ENCODE assay signal across 43 cellular contexts in genomic region chrX:125287282-125287681, GRCh38. TPM values are rescaled to one million over a fixed set of nuclear protein-coding genes. Genes with fewer than 3 reads are reported as not detected.
"Had no signal": no experiment of that assay in that cellular context is flagged by ENCODE, and none has a peak within 500 bp of the region (broad histone marks: within the 10 kb centered on the region; RNA-seq: fewer than 3 reads in every experiment).

No MANE protein-coding gene starts in this region.

- ATAC-seq: activated naive CD4-positive, alpha-beta T cell treated with anti-CD3 and anti-CD28 coated beads, Interleukin-2, amount 50 U/mL, for 72 hours; activated naive CD8-positive, alpha-beta T cell treated with anti-CD3 and anti-CD28 coated beads, Interleukin-2, amount 50 U/mL, for 24 hours; activated T-cell treated with anti-CD3 and anti-CD28 coated beads, Interleukin-2, amount 50 U/mL, for 4 hours; activated T-cell treated with anti-CD3 and anti-CD28 coated beads, Interleukin-2, amount 50 U/mL, for 72 hours; activated T-helper 17 cell treated with anti-CD3 and anti-CD28 coated beads, Interleukin-2, amount 50 U/mL, for 72 hours; body of pancreas had no signal

- H3K36me3 Mint-ChIP-seq: activated naive CD4-positive, alpha-beta T cell treated with anti-CD3 and anti-CD28 coated beads, Interleukin-2, amount 10 ng/mL, durations not matched to agents 7 days and 5 days; activated naive CD4-positive, alpha-beta T cell treated with anti-CD3 and anti-CD28 coated beads, Interleukin-2, amount 50 U/mL, for 24 hours; activated naive CD4-positive, alpha-beta T cell treated with anti-CD3 and anti-CD28 coated beads, Interleukin-2, amount 50 U/mL, for 72 hours; activated naive CD8-positive, alpha-beta T cell; activated naive CD8-positive, alpha-beta T cell treated with anti-CD3 and anti-CD28 coated beads for 36 hours; activated naive CD8-positive, alpha-beta T cell treated with anti-CD3 and anti-CD28 coated beads, Interleukin-2, amount 10 ng/mL, durations not matched to agents 7 days and 5 days; brain had no signal

- H3K4me3 ChIP-seq: adrenal gland, ascending aorta, body of pancreas, breast epithelium, cardiac muscle cell had no signal

- H3K9me3 ChIP-seq: adrenal gland, ascending aorta, body of pancreas, breast epithelium had no signal

- DNase-seq: activated effector memory CD4-positive, alpha-beta T cell treated with anti-CD3 and anti-CD28 coated beads, Interleukin-2, amount 50 U/mL, for 16 hours; activated effector memory CD4-positive, alpha-beta T cell treated with Interleukin-2 at 50 U/mL for 16 hours; activated gamma-delta T cell; activated gamma-delta T cell treated with Interleukin-2 at 50 U/mL for 16 hours; activated naive CD4-positive, alpha-beta T cell; activated naive CD4-positive, alpha-beta T cell treated with anti-CD3 and anti-CD28 coated beads for 36 hours; activated naive CD4-positive, alpha-beta T cell treated with anti-CD3 and anti-CD28 coated beads, Interleukin-2, amount 10 ng/mL, durations not matched to agents 7 days and 5 days; activated naive CD4-positive, alpha-beta T cell treated with anti-CD3 and anti-CD28 coated beads, Interleukin-2, amount 50 U/mL, for 16 hours; activated naive CD4-positive, alpha-beta T cell treated with Interleukin-2 at 50 U/mL for 16 hours; activated naive CD8-positive, alpha-beta T cell treated with anti-CD3 and anti-CD28 coated beads for 36 hours; activated naive CD8-positive, alpha-beta T cell treated with anti-CD3 and anti-CD28 coated beads, Interleukin-2, amount 10 ng/mL, durations not matched to agents 7 days and 5 days; activated naive CD8-positive, alpha-beta T cell treated with anti-CD3 and anti-CD28 coated beads, Interleukin-2, amount 50 U/mL, for 24 hours; activated T-cell treated with anti-CD3 and anti-CD28 coated beads for 4 hours; activated T-cell treated with anti-CD3 and anti-CD28 coated beads, Interleukin-2, amount 50 U/mL, for 1 hour; activated T-cell treated with anti-CD3 and anti-CD28 coated beads, Interleukin-2, amount 50 U/mL, for 4 hours; activated T-cell treated with anti-CD3 and anti-CD28 coated beads, Interleukin-2, amount 50 U/mL, for 48 hours; activated T-cell treated with anti-CD3 and anti-CD28 coated beads, Interleukin-2, amount 50 U/mL, for 72 hours; adrenal gland; amniotic stem cell; amygdala; anterior cingulate cortex; body of pancreas; brain microvascular endothelial cell; caudate nucleus; central memory CD4-positive, alpha-beta T cell; cerebellar nuclear complex had no signal

- H3K27me3 Mint-ChIP-seq: activated naive CD4-positive, alpha-beta T cell treated with anti-CD3 and anti-CD28 coated beads, Interleukin-2, amount 10 ng/mL, durations not matched to agents 7 days and 5 days; activated naive CD8-positive, alpha-beta T cell; activated naive CD8-positive, alpha-beta T cell treated with anti-CD3 and anti-CD28 coated beads for 36 hours; activated naive CD8-positive, alpha-beta T cell treated with anti-CD3 and anti-CD28 coated beads, Interleukin-2, amount 10 ng/mL, durations not matched to agents 7 days and 5 days; activated naive CD8-positive, alpha-beta T cell treated with anti-CD3 and anti-CD28 coated beads, Interleukin-2, amount 50 U/mL, for 24 hours; activated T-helper 17 cell treated with anti-CD3 and anti-CD28 coated beads, Interleukin-2, amount 50 U/mL, for 72 hours; brain; central memory CD8-positive, alpha-beta T cell had no signal

- H3K27ac Mint-ChIP-seq: activated naive CD4-positive, alpha-beta T cell treated with anti-CD3 and anti-CD28 coated beads for 36 hours; activated naive CD4-positive, alpha-beta T cell treated with anti-CD3 and anti-CD28 coated beads, Interleukin-2, amount 10 ng/mL, durations not matched to agents 7 days and 5 days; activated naive CD4-positive, alpha-beta T cell treated with anti-CD3 and anti-CD28 coated beads, Interleukin-2, amount 50 U/mL, for 24 hours; activated naive CD4-positive, alpha-beta T cell treated with anti-CD3 and anti-CD28 coated beads, Interleukin-2, amount 50 U/mL, for 72 hours; activated naive CD8-positive, alpha-beta T cell; activated naive CD8-positive, alpha-beta T cell treated with anti-CD3 and anti-CD28 coated beads for 36 hours; activated naive CD8-positive, alpha-beta T cell treated with anti-CD3 and anti-CD28 coated beads, Interleukin-2, amount 10 ng/mL, durations not matched to agents 7 days and 5 days; activated naive CD8-positive, alpha-beta T cell treated with anti-CD3 and anti-CD28 coated beads, Interleukin-2, amount 50 U/mL, for 24 hours; activated T-cell treated with anti-CD3 and anti-CD28 coated beads, Interleukin-2, amount 50 U/mL, for 72 hours; activated T-helper 1 cell treated with anti-CD3 and anti-CD28 coated beads, Interleukin-12 subunit alpha, Interleukin-12 subunit beta, Interleukin-2, Interleukin-4 antibody, amounts not matched to agents 30 ng/mL and 10 ng/mL and 1 ng/mL, durations not matched to agents 14 hours and 24 hours and 36 hours; activated T-helper 17 cell treated with anti-CD3 and anti-CD28 coated beads, Interleukin-2, amount 50 U/mL, for 72 hours; activated T-helper 2 cell treated with anti-CD3 and anti-CD28 coated beads, Interferon-gamma antibody, Interleukin-2, Interleukin-4, amounts not matched to agents 10 μg/mL and 5 μg/mL and 100 μg/mL, durations not matched to agents 14 hours and 24 hours and 36 hours; brain had no signal

- H3K4me1 Mint-ChIP-seq: activated naive CD4-positive, alpha-beta T cell treated with anti-CD3 and anti-CD28 coated beads, Interleukin-2, amount 10 ng/mL, durations not matched to agents 7 days and 5 days; activated naive CD4-positive, alpha-beta T cell treated with anti-CD3 and anti-CD28 coated beads, Interleukin-2, amount 50 U/mL, for 24 hours; activated naive CD8-positive, alpha-beta T cell treated with anti-CD3 and anti-CD28 coated beads for 36 hours; activated naive CD8-positive, alpha-beta T cell treated with anti-CD3 and anti-CD28 coated beads, Interleukin-2, amount 10 ng/mL, durations not matched to agents 7 days and 5 days; activated naive CD8-positive, alpha-beta T cell treated with anti-CD3 and anti-CD28 coated beads, Interleukin-2, amount 50 U/mL, for 24 hours; activated T-helper 17 cell treated with anti-CD3 and anti-CD28 coated beads, Interleukin-2, amount 50 U/mL, for 72 hours; brain; central memory CD8-positive, alpha-beta T cell had no signal

- H3K4me3 Mint-ChIP-seq: activated naive CD4-positive, alpha-beta T cell treated with anti-CD3 and anti-CD28 coated beads for 36 hours; activated naive CD4-positive, alpha-beta T cell treated with anti-CD3 and anti-CD28 coated beads, Interleukin-2, amount 10 ng/mL, durations not matched to agents 7 days and 5 days; activated naive CD4-positive, alpha-beta T cell treated with anti-CD3 and anti-CD28 coated beads, Interleukin-2, amount 50 U/mL, for 24 hours; activated naive CD8-positive, alpha-beta T cell; activated naive CD8-positive, alpha-beta T cell treated with anti-CD3 and anti-CD28 coated beads for 36 hours; activated naive CD8-positive, alpha-beta T cell treated with anti-CD3 and anti-CD28 coated beads, Interleukin-2, amount 10 ng/mL, durations not matched to agents 7 days and 5 days; activated naive CD8-positive, alpha-beta T cell treated with anti-CD3 and anti-CD28 coated beads, Interleukin-2, amount 50 U/mL, for 24 hours; activated T-cell treated with anti-CD3 and anti-CD28 coated beads, Interleukin-2, amount 50 U/mL, for 4 hours; activated T-cell treated with anti-CD3 and anti-CD28 coated beads, Interleukin-2, amount 50 U/mL, for 72 hours; activated T-helper 1 cell treated with anti-CD3 and anti-CD28 coated beads, Interleukin-12 subunit alpha, Interleukin-12 subunit beta, Interleukin-2, Interleukin-4 antibody, amounts not matched to agents 30 ng/mL and 10 ng/mL and 1 ng/mL, durations not matched to agents 14 hours and 24 hours and 36 hours; activated T-helper 17 cell treated with anti-CD3 and anti-CD28 coated beads, Interleukin-2, amount 50 U/mL, for 72 hours; brain; central memory CD8-positive, alpha-beta T cell had no signal

- H3K9me3 Mint-ChIP-seq: activated naive CD4-positive, alpha-beta T cell treated with anti-CD3 and anti-CD28 coated beads for 36 hours; activated naive CD4-positive, alpha-beta T cell treated with anti-CD3 and anti-CD28 coated beads, Interleukin-2, amount 10 ng/mL, durations not matched to agents 7 days and 5 days; activated naive CD4-positive, alpha-beta T cell treated with anti-CD3 and anti-CD28 coated beads, Interleukin-2, amount 50 U/mL, for 24 hours; activated naive CD4-positive, alpha-beta T cell treated with anti-CD3 and anti-CD28 coated beads, Interleukin-2, amount 50 U/mL, for 72 hours; activated naive CD8-positive, alpha-beta T cell treated with anti-CD3 and anti-CD28 coated beads for 36 hours; activated naive CD8-positive, alpha-beta T cell treated with anti-CD3 and anti-CD28 coated beads, Interleukin-2, amount 10 ng/mL, durations not matched to agents 7 days and 5 days; activated naive CD8-positive, alpha-beta T cell treated with anti-CD3 and anti-CD28 coated beads, Interleukin-2, amount 50 U/mL, for 24 hours; activated T-cell treated with anti-CD3 and anti-CD28 coated beads, Interleukin-2, amount 50 U/mL, for 4 hours; activated T-cell treated with anti-CD3 and anti-CD28 coated beads, Interleukin-2, amount 50 U/mL, for 72 hours; activated T-helper 1 cell treated with anti-CD3 and anti-CD28 coated beads, Interleukin-12 subunit alpha, Interleukin-12 subunit beta, Interleukin-2, Interleukin-4 antibody, amounts not matched to agents 30 ng/mL and 10 ng/mL and 1 ng/mL, durations not matched to agents 14 hours and 24 hours and 36 hours; activated T-helper 17 cell treated with anti-CD3 and anti-CD28 coated beads, Interleukin-2, amount 50 U/mL, for 72 hours; activated T-helper 2 cell treated with anti-CD3 and anti-CD28 coated beads, Interferon-gamma antibody, Interleukin-2, Interleukin-4, amounts not matched to agents 10 μg/mL and 5 μg/mL and 100 μg/mL, durations not matched to agents 14 hours and 24 hours and 36 hours; brain; central memory CD8-positive, alpha-beta T cell had no signal

- H3K27ac ChIP-seq: adrenal gland, ascending aorta, body of pancreas, brain microvascular endothelial cell, breast epithelium, cardiac muscle cell had no signal

- H3K4me1 ChIP-seq: adrenal gland, ascending aorta, body of pancreas, breast epithelium had no signal

- H3K27me3 ChIP-seq: adrenal gland, ascending aorta, body of pancreas, brain microvascular endothelial cell, breast epithelium, cardiac muscle cell had no signal

- H3K36me3 ChIP-seq: adrenal gland, ascending aorta, brain microvascular endothelial cell, breast epithelium, cardiac muscle cell had no signal

RNA-seq across cellular contexts. Expression of gene TEX13C, which starts 32.4 kb away (rescaled TPM):
- total RNA-seq: activated naive CD4-positive, alpha-beta T cell treated with anti-CD3 and anti-CD28 coated beads for 36 hours; activated naive CD4-positive, alpha-beta T cell treated with anti-CD3 and anti-CD28 coated beads, Interleukin-2, amount 50 U/mL, for 72 hours; activated naive CD8-positive, alpha-beta T cell treated with anti-CD3 and anti-CD28 coated beads for 36 hours; activated naive CD8-positive, alpha-beta T cell treated with anti-CD3 and anti-CD28 coated beads, Interleukin-2, amount 10 ng/mL, durations not matched to agents 7 days and 5 days; activated T-cell treated with anti-CD3 and anti-CD28 coated beads, Interleukin-2, amount 50 U/mL, for 4 hours; activated T-cell treated with anti-CD3 and anti-CD28 coated beads, Interleukin-2, amount 50 U/mL, for 72 hours; activated T-helper 1 cell treated with anti-CD3 and anti-CD28 coated beads, Interleukin-12 subunit alpha, Interleukin-12 subunit beta, Interleukin-2, Interleukin-4 antibody, amounts not matched to agents 30 ng/mL and 10 ng/mL and 1 ng/mL, durations not matched to agents 14 hours and 24 hours and 36 hours; activated T-helper 17 cell treated with anti-CD3 and anti-CD28 coated beads, Interleukin-2, amount 50 U/mL, for 72 hours; activated T-helper 2 cell treated with anti-CD3 and anti-CD28 coated beads, Interferon-gamma antibody, Interleukin-2, Interleukin-4, amounts not matched to agents 10 μg/mL and 5 μg/mL and 100 μg/mL, durations not matched to agents 14 hours and 24 hours and 36 hours; adrenal gland; aorta; ascending aorta; astrocyte; body of pancreas; breast epithelium; bronchial epithelial cell; cardiac muscle cell; cardiac septum; cerebellum had no signal
- polyA plus RNA-seq: adipose tissue, adrenal gland, aorta, cardiac muscle cell had no signal
